In genomic region chr5:124630767-124631704, GRCh38 we compare ENCODE assay signal across 11 cellular contexts.
DNase-seq lines count a peak whose midpoint lies in the region; ATAC-seq, FAIRE-seq and TF ChIP-seq lines count a peak whose summit lies in the region.
"Had no signal": no experiment of that assay in that cellular context is flagged by ENCODE, and none has a peak within 500 bp of the region (broad histone marks: within the 10 kb centered on the region; RNA-seq: fewer than 3 reads in every experiment).

No MANE protein-coding gene starts in this region.

- peaks cover 0 to 4% of the 10 kb centered on the region in 2 experiments; a peak in 1 of 3 replicates for H3K36me3 ChIP-seq in HEK293 (ENCODE audit: control insufficient read depth in 2 of 2, insufficient read depth in 1 of 2, low read length in 2 of 2)
- peaks cover 9% of the 10 kb centered on the region for H3K36me3 ChIP-seq in mesodermal cell (ENCODE audit: control insufficient read depth, insufficient read depth, low read length)

- no peak for DNase-seq in frontal cortex (ENCODE audit: low spot score in 2 of 2)
- no peak for DNase-seq in caudate nucleus (lab: John Stamatoyannopoulos, UW)
- no peak for DNase-seq in Right ventricle myocardium superior
- DNase-seq in stimulated activated CD8-positive, alpha-beta memory T cell treated with anti-CD3 and anti-CD28 coated beads, Interleukin-4, amount 100 ng/mL, for 48 hours: no peak
- DNase-seq: DMS79, kidney had no signal

- H3K27ac ChIP-seq in HEK293 (ENCODE audit: extremely low read depth, low read depth, low read length): peak overlapping the region; percentile 88; the same call in 1 of the 2 replicates
- H3K27ac ChIP-seq in mesodermal cell (ENCODE audit: low read depth, low read length, severe bottlenecking): peak overlapping the region; percentile 84
- no peak overlapping the region for H3K27ac ChIP-seq in caudate nucleus (ENCODE audit: low read depth, low read length)
- H3K27ac ChIP-seq: RWPE1 had no signal

- H3K4me3 ChIP-seq in HEK293 (ENCODE audit: low read depth, low read length) (no peak overlapping the region), mesodermal cell (ENCODE audit: extremely low read depth, insufficient read depth, low read length, poor library complexity, severe bottlenecking) (no peak overlapping the region)

- intact Hi-C loops in Right ventricle myocardium superior (cut with DNase I): no loop called here

- peaks cover 43% of the 10 kb centered on the region for H3K4me1 ChIP-seq in HEK293 (ENCODE audit: control insufficient read depth, insufficient read depth, low read length)
- H3K4me1 ChIP-seq in mesodermal cell (ENCODE audit: control insufficient read depth, insufficient read depth, low read length, poor library complexity, severe bottlenecking): peaks cover 70% of the 10 kb centered on the region

- CTCF ChIA-PET in HEK293 (lab: Yijun Ruan, JAX): no interaction called here

- no peak for TF ChIP-seq CTCF in HEK293 (tag by site-specific recombination; IDR thresholded peaks at IDR 0.05)

- no peak for FAIRE-seq in frontal cortex (lab: Jason Lieb, UNC)
- FAIRE-seq: kidney had no signal

- ATAC-seq in GM18868 (IDR thresholded peaks at IDR 0.05; ENCODE audit: unreplicated experiment) (peak; percentile 66), HG03575 (IDR thresholded peaks at IDR 0.05; ENCODE audit: extremely low read depth, insufficient number of reproducible peaks, low FRiP score, unreplicated experiment) (peak; percentile 44), Right ventricle myocardium superior (ENCODE audit: poor library complexity) (no peak)

- 90 to 96% methylated on average over 3 of the region's 5 CpGs for WGBS in mesodermal cell (ENCODE audit: insufficient coverage in 2 of 2), 2 experiments

- no peaks in the 10 kb centered on the region for H3K9me3 ChIP-seq in HEK293 (ENCODE audit: control insufficient read depth, insufficient read depth, low read depth, low read length)
- no peaks in the 10 kb centered on the region for H3K9me3 ChIP-seq in mesodermal cell (ENCODE audit: control insufficient read depth, low read length)

- POLR2A ChIA-PET in HEK293 (lab: Yijun Ruan, JAX): interaction anchor here (3.3 kb wide), 1 partner anchor 33 kb away, joined by 22 read pairs; no protein-coding TSS in a partner anchor

TF ChIP-seq in HEK293, 187 proteins besides CTCF, POLR2A, EP300 and RAD21:
- TF ChIP-seq ZBTB17 (tag by site-specific recombination; IDR thresholded peaks at IDR 0.05) (0 out of 2 replicates have a peak, but pooled peaks have one; percentile 28), ZNF776 (tag by site-specific recombination; IDR thresholded peaks at IDR 0.05; ENCODE audit: borderline replicate concordance) (no peak), KLF7 (tag by site-specific recombination; IDR thresholded peaks at IDR 0.05; ENCODE audit: borderline replicate concordance) (no peak), ZNF600 (tag by site-specific recombination; IDR thresholded peaks at IDR 0.05) (peak; percentile 19; the same call in 1 of the 2 replicates), MYNN (tag by site-specific recombination; IDR thresholded peaks at IDR 0.05; ENCODE audit: borderline replicate concordance) (no peak), ZNF792 (tag by site-specific recombination; IDR thresholded peaks at IDR 0.05) (no peak), ZNF10 (tag by site-specific recombination; IDR thresholded peaks at IDR 0.05) (no peak), ZNF391 (tag by site-specific recombination; IDR thresholded peaks at IDR 0.05; ENCODE audit: borderline replicate concordance, low read depth) (no peak), ZBTB48 (tag by site-specific recombination; IDR thresholded peaks at IDR 0.05) (no peak), ZNF362 (tag by site-specific recombination; IDR thresholded peaks at IDR 0.05) (no peak), ZNF211 (tag by site-specific recombination; IDR thresholded peaks at IDR 0.05; ENCODE audit: low read depth) (no peak), ZNF549 (tag by site-specific recombination; IDR thresholded peaks at IDR 0.05) (no peak), ZNF335 (tag by site-specific recombination; conservative IDR thresholded peaks at IDR 0.05) (no peak), ZNF555 (tag by site-specific recombination; conservative IDR thresholded peaks at IDR 0.05) (no peak)
- TF ChIP-seq, protein P1, sequence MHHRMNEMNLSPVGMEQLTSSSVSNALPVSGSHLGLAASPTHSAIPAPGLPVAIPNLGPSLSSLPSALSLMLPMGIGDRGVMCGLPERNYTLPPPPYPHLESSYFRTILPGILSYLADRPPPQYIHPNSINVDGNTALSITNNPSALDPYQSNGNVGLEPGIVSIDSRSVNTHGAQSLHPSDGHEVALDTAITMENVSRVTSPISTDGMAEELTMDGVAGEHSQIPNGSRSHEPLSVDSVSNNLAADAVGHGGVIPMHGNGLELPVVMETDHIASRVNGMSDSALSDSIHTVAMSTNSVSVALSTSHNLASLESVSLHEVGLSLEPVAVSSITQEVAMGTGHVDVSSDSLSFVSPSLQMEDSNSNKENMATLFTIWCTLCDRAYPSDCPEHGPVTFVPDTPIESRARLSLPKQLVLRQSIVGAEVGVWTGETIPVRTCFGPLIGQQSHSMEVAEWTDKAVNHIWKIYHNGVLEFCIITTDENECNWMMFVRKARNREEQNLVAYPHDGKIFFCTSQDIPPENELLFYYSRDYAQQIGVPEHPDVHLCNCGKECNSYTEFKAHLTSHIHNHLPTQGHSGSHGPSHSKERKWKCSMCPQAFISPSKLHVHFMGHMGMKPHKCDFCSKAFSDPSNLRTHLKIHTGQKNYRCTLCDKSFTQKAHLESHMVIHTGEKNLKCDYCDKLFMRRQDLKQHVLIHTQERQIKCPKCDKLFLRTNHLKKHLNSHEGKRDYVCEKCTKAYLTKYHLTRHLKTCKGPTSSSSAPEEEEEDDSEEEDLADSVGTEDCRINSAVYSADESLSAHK (tag by site-specific recombination; IDR thresholded peaks at IDR 0.05): peak; percentile 58
